ENCODE assay signal across 8 cellular contexts in genomic region chr2:84919885-84920580, GRCh38. TPM values are rescaled to one million over a fixed set of nuclear protein-coding genes. Genes with fewer than 3 reads are reported as not detected.
DNase-seq lines count a peak whose midpoint lies in the region; ATAC-seq and TF ChIP-seq lines count a peak whose summit lies in the region.

No MANE protein-coding gene starts in this region.

- no peaks in the 10 kb centered on the region for H3K9me3 ChIP-seq in esophagus (ENCODE audit: control insufficient read depth in 2 of 2, insufficient read depth in 1 of 2, low read depth in 1 of 2, low read length in 1 of 2)

- DNase-seq in COLO829 (ENCODE audit: low spot score) (peak; percentile 79), omental fat pad (ENCODE audit: low spot score) (no peak), NCI-H1105 treated with DMSO at 0.1 percent for 48 hours (lab: John Stamatoyannopoulos, UW) (no peak), OCI-M2 (lab: John Stamatoyannopoulos, UW; ENCODE audit: unreplicated experiment) (no peak)

- peak overlapping the region; percentile 79 to 81 for H3K27ac ChIP-seq in esophagus (ENCODE audit: low read depth in 2 of 2, low read length in 1 of 2)

- H3K36me3 ChIP-seq in esophagus (ENCODE audit: control insufficient read depth in 2 of 2, insufficient read depth in 2 of 2, low read length in 1 of 2), result no peaks in the 10 kb centered on the region

- WGBS in esophagus, 2 donors, result 13 to 28% methylated on average over 7 of the region's 7 CpGs

- TF ChIP-seq CTCF in WI38 (IDR thresholded peaks at IDR 0.05; ENCODE audit: low read depth, low read length) (no peak), omental fat pad (IDR thresholded peaks at IDR 0.05) (no peak)

- no peaks in the 10 kb centered on the region for H3K27me3 ChIP-seq in esophagus (ENCODE audit: control insufficient read depth in 1 of 2, insufficient read depth in 2 of 2, low read length in 2 of 2)

- ATAC-seq in GM19397 (IDR thresholded peaks at IDR 0.05; ENCODE audit: unreplicated experiment) (peak; percentile 46), HG03457 (IDR thresholded peaks at IDR 0.05; ENCODE audit: unreplicated experiment) (peak; percentile 33), omental fat pad (ENCODE audit: low FRiP score) (peak; percentile 98)

- H3K4me1 ChIP-seq in esophagus (ENCODE audit: control insufficient read depth in 2 of 2, insufficient read depth in 2 of 2, low read length in 1 of 2), result no peaks in the 10 kb centered on the region

- H3K4me3 ChIP-seq in WI38 (ENCODE audit: low read depth, low read length), result peak overlapping the region; percentile 40
- H3K4me3 ChIP-seq in esophagus (ENCODE audit: low read depth in 1 of 2, low read length in 2 of 2), result no peak overlapping the region

RNA-seq across cellular contexts. Expression of gene TMSB10, which starts 14.6 kb away (rescaled TPM):
- polyA plus RNA-seq in esophagus, result 1,000 to 10,000 TPM; 1,127 to 2,184 TPM
- 1,000 to 10,000 TPM; 2,816 to 4,346 (median 4,048) TPM for total RNA-seq in omental fat pad

RNA-seq across cellular contexts. Expression of gene TRABD2A, which starts 39.1 kb away (rescaled TPM):
- polyA plus RNA-seq in esophagus, result under 1 TPM; 0.08 to 0.32 TPM
- 1 to 10 TPM; 5.3 to 9.0 (median 6.4) TPM for total RNA-seq in omental fat pad

RNA-seq across cellular contexts. Expression of gene KCMF1, which starts 50.9 kb away (rescaled TPM):
- polyA plus RNA-seq in esophagus, result 10 to 100 TPM; 33.7 to 52.7 TPM
- total RNA-seq in omental fat pad, result 10 to 100 TPM; 52.0 to 75.2 (median 63.5) TPM

Comparison
In these comparisons a context has a peak if more than half of its experiments do, and no peak if none do; other contexts are left out.
1. ATAC-seq: peak in every context shown above with its lines; median percentile 98 in omental fat pad; 46 in GM19397; 33 in HG03457.